In genomic region chr5:60835554-60835953, GRCh38 we compare ENCODE assay signal across 30 cellular contexts. TPM values are rescaled to one million over a fixed set of nuclear protein-coding genes. Genes with fewer than 3 reads are reported as not detected.
A peak's percentile ranks its signal among the peaks of the same experiment; 100 is the strongest.
DNase-seq lines count a peak whose midpoint lies in the region; TF ChIP-seq lines count a peak whose summit lies in the region.
"Had no signal": no experiment of that assay in that cellular context is flagged by ENCODE, and none has a peak within 500 bp of the region (broad histone marks: within the 10 kb centered on the region; RNA-seq: fewer than 3 reads in every experiment).

No MANE protein-coding gene starts in this region.

- 53% methylated on average over 5 of the region's 5 CpGs for WGBS in suprapubic skin

- H3K27ac Mint-ChIP-seq in HFFc6 = no peak overlapping the region
- H3K27ac Mint-ChIP-seq: activated T-helper 2 cell treated with anti-CD3 and anti-CD28 coated beads, Interferon-gamma antibody, Interleukin-2, Interleukin-4, amounts not matched to agents 10 μg/mL and 5 μg/mL and 100 μg/mL, durations not matched to agents 14 hours and 24 hours and 36 hours; B cell; CD4-positive, alpha-beta memory T cell; nephron progenitor cell; stimulated activated memory B cell treated with anti-CD40 and anti-IgM and Interleukin-4, amounts not matched to agents 10 μg/mL and 1 μg/mL and 100 μg/mL, for 72 hours; type B pancreatic cell had no signal

- no peak overlapping the region for H3K27ac ChIP-seq in suprapubic skin
- H3K27ac ChIP-seq: body of pancreas, colonic mucosa, esophagus muscularis mucosa, gastrocnemius medialis, HL-60, SJSA1, VCaP had no signal

- no peaks in the 10 kb centered on the region for H3K9me3 ChIP-seq in suprapubic skin
- H3K9me3 ChIP-seq: body of pancreas, colonic mucosa, esophagus muscularis mucosa, gastrocnemius medialis, SJSA1 had no signal

- TF ChIP-seq CTCF in cardiac fibroblast (IDR thresholded peaks at IDR 0.05; ENCODE audit: low read depth, low read length) (no peak), suprapubic skin (IDR thresholded peaks at IDR 0.05) (no peak), HFFc6 (IDR thresholded peaks at IDR 0.05) (no peak)

- no peaks in the 10 kb centered on the region for H3K36me3 ChIP-seq in suprapubic skin
- H3K36me3 ChIP-seq: colonic mucosa, esophagus muscularis mucosa, gastrocnemius medialis, SJSA1 had no signal

- no peaks in the 10 kb centered on the region for H3K9me3 Mint-ChIP-seq in HFFc6
- H3K9me3 Mint-ChIP-seq: activated T-helper 2 cell treated with anti-CD3 and anti-CD28 coated beads, Interferon-gamma antibody, Interleukin-2, Interleukin-4, amounts not matched to agents 10 μg/mL and 5 μg/mL and 100 μg/mL, durations not matched to agents 14 hours and 24 hours and 36 hours; nephron progenitor cell; stimulated activated memory B cell treated with anti-CD40 and anti-IgM and Interleukin-4, amounts not matched to agents 10 μg/mL and 1 μg/mL and 100 μg/mL, for 72 hours; type B pancreatic cell had no signal

- peaks cover 8% of the 10 kb centered on the region for H3K27me3 Mint-ChIP-seq in HFFc6 (ENCODE audit: insufficient read depth)
- H3K27me3 Mint-ChIP-seq: stimulated activated memory B cell treated with anti-CD40 and anti-IgM and Interleukin-4, amounts not matched to agents 10 μg/mL and 1 μg/mL and 100 μg/mL, for 72 hours had no signal

- in situ Hi-C loops in ACHN (cut with HindIII; ENCODE audit: low pct_ligation_motif_present, low pct_unique_long_range_greater_than_20kb, low sequenced_read_pairs) = no loop called here

- no peak for TF ChIP-seq EP300 in suprapubic skin (IDR thresholded peaks at IDR 0.05)

- H3K4me3 Mint-ChIP-seq in HFFc6 = no peak overlapping the region
- H3K4me3 Mint-ChIP-seq: B cell; CD4-positive, alpha-beta memory T cell; nephron progenitor cell; stimulated activated memory B cell treated with anti-CD40 and anti-IgM and Interleukin-4, amounts not matched to agents 10 μg/mL and 1 μg/mL and 100 μg/mL, for 72 hours; type B pancreatic cell had no signal

- H3K4me3 ChIP-seq in cardiac fibroblast (replicated peaks in 1 of 2; ENCODE audit: low read depth in 2 of 2, low read length in 2 of 2) (no peak overlapping the region), suprapubic skin (no peak overlapping the region)
- H3K4me3 ChIP-seq: body of pancreas, colonic mucosa, esophagus muscularis mucosa, gastrocnemius medialis, lung, SJSA1 had no signal

- H3K27me3 ChIP-seq in suprapubic skin = no peaks in the 10 kb centered on the region
- H3K27me3 ChIP-seq: body of pancreas, colonic mucosa, SJSA1 had no signal

- peaks cover 5% of the 10 kb centered on the region; the same call in 1 of the 2 replicates for H3K4me1 Mint-ChIP-seq in HFFc6 (ENCODE audit: low read depth)
- H3K4me1 Mint-ChIP-seq: B cell; CD4-positive, alpha-beta memory T cell; nephron progenitor cell; stimulated activated memory B cell treated with anti-CD40 and anti-IgM and Interleukin-4, amounts not matched to agents 10 μg/mL and 1 μg/mL and 100 μg/mL, for 72 hours had no signal

- no peaks in the 10 kb centered on the region for H3K36me3 Mint-ChIP-seq in HFFc6 (ENCODE audit: low read depth)
- H3K36me3 Mint-ChIP-seq: CD4-positive, alpha-beta memory T cell; stimulated activated memory B cell treated with anti-CD40 and anti-IgM and Interleukin-4, amounts not matched to agents 10 μg/mL and 1 μg/mL and 100 μg/mL, for 72 hours; type B pancreatic cell had no signal

- DNase-seq in ACHN (peak; percentile 9), LHCN-M2 (ENCODE audit: low read depth) (peak; percentile 15), cardiac fibroblast (ENCODE audit: low read depth in 2 of 2) (peak; percentile 12 to 53), iris pigment epithelial cell (ENCODE audit: low read depth) (peak; percentile 36), cerebellar cortex (ENCODE audit: low spot score) (no peak), NCI-H2029 (lab: John Stamatoyannopoulos, UW) (no peak), suprapubic skin (ENCODE audit: low spot score in 2 of 2) (no peak), HFFc6 (no peak)
- DNase-seq: activated CD4-positive, alpha-beta T cell treated with anti-CD3 and anti-CD28 coated beads for 48 hours; activated naive CD4-positive, alpha-beta T cell treated with anti-CD3 and anti-CD28 coated beads, Interleukin-2, amount 50 U/mL, for 16 hours; body of pancreas; CD4-positive, alpha-beta memory T cell; colonic mucosa; gastrocnemius medialis; NCI-H146; NCI-H2107; NCI-H446; NCI-H748 treated with DMSO at 0.1 percent for 48 hours; nephron progenitor cell; substantia nigra; T-helper 9 cell had no signal

- H3K4me1 ChIP-seq in suprapubic skin = no peaks in the 10 kb centered on the region
- H3K4me1 ChIP-seq: colonic mucosa, esophagus muscularis mucosa, gastrocnemius medialis, SJSA1 had no signal

- TF ChIP-seq POLR2A in suprapubic skin (IDR thresholded peaks at IDR 0.05) = no peak

RNA-seq across cellular contexts. Expression of gene ELOVL7, which starts 8.5 kb away (rescaled TPM):
- not detected in 2 replicates for total RNA-seq in LHCN-M2 (2014; rRNA removed)
- polyA plus RNA-seq in LHCN-M2 (2012) = not detected
- total RNA-seq in suprapubic skin = 10 to 100 TPM; 16.6 to 57.6 (median 40.4) TPM
- total RNA-seq in HFFc6 (2021; fragmentation: NEBNext Ultra II Directional; extraction: Animal tissue kit (Norgen Biotek cat#: 25700)) = under 1 TPM in 2 of 6 experiments, not detected in 4; 0.07 to 0.17 TPM
- total RNA-seq: CD4-positive, alpha-beta memory T cell had no signal
- polyA plus RNA-seq: CD4-positive, alpha-beta memory T cell had no signal

Comparison
In these comparisons a context has a peak if more than half of its experiments do, and no peak if none do; other contexts are left out.
1. DNase-seq: peak in ACHN (single experiment), LHCN-M2 (single experiment), cardiac fibroblast (2 of 2) and iris pigment epithelial cell (single experiment); none in cerebellar cortex (single experiment), NCI-H2029 (single experiment), suprapubic skin (0 of 2) and HFFc6 (single experiment).
2. RNA of gene ELOVL7, which starts 8.5 kb away (total RNA-seq): 16.6 to 57.6 TPM in suprapubic skin; 0.07 to 0.17 TPM in HFFc6 and not detected in LHCN-M2; every median in the first group is over 10 times any median in the second.